Comparison of ENCODE assay signal across 2 cellular contexts in the genomic region with DNA sequence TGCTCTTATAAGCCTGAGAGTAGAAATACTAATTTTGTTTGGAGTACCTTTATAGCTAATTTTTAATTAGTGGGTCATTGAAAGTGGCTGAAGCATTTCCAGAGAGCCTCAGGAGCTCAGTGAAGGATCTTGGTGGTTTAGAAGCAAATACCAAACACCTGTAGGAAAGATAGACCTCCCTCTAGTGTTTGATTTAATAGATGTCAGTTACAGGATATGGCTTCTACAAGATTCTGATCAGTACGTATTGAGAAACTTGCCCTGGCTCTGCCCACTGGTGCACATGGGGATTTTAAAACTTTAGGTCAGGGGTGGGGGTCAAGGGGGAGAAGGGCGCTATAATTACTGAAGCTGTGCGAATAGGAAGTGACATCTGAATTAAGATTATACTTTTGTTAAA.
TF ChIP-seq lines count a peak whose summit lies in the region.

No MANE protein-coding gene starts in this region.

TF ChIP-seq in SK-N-SH treated with all-trans-retinoic acid at 6 μM for 48 hours, 23 proteins besides CTCF, POLR2A, EP300 and RAD21 (continued from another document):
- TF ChIP-seq, protein P1, sequence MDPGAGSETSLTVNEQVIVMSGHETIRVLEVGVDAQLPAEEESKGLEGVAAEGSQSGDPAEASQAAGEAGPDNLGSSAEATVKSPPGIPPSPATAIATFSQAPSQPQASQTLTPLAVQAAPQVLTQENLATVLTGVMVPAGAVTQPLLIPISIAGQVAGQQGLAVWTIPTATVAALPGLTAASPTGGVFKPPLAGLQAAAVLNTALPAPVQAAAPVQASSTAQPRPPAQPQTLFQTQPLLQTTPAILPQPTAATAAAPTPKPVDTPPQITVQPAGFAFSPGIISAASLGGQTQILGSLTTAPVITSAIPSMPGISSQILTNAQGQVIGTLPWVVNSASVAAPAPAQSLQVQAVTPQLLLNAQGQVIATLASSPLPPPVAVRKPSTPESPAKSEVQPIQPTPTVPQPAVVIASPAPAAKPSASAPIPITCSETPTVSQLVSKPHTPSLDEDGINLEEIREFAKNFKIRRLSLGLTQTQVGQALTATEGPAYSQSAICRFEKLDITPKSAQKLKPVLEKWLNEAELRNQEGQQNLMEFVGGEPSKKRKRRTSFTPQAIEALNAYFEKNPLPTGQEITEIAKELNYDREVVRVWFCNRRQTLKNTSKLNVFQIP (CRISPR knock-in tag; IDR thresholded peaks at IDR 0.05; ENCODE audit: borderline replicate concordance, low read depth) = no peak
- TF ChIP-seq ZFP30 (CRISPR knock-in tag; IDR thresholded peaks at IDR 0.05) (no peak), RARB (CRISPR knock-in tag; IDR thresholded peaks at IDR 0.05) (no peak), ARNTL (CRISPR knock-in tag; IDR thresholded peaks at IDR 0.05; ENCODE audit: borderline replicate concordance, low read depth) (no peak), ISL1 (CRISPR knock-in tag; IDR thresholded peaks at IDR 0.05) (no peak)
- TF ChIP-seq, protein P2, sequence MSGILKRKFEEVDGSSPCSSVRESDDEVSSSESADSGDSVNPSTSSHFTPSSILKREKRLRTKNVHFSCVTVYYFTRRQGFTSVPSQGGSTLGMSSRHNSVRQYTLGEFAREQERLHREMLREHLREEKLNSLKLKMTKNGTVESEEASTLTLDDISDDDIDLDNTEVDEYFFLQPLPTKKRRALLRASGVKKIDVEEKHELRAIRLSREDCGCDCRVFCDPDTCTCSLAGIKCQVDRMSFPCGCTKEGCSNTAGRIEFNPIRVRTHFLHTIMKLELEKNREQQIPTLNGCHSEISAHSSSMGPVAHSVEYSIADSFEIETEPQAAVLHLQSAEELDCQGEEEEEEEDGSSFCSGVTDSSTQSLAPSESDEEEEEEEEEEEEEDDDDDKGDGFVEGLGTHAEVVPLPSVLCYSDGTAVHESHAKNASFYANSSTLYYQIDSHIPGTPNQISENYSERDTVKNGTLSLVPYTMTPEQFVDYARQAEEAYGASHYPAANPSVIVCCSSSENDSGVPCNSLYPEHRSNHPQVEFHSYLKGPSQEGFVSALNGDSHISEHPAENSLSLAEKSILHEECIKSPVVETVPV (CRISPR knock-in tag; IDR thresholded peaks at IDR 0.05) = no peak

TF ChIP-seq in SK-N-SH, 30 proteins besides CTCF, POLR2A, EP300 and RAD21 (continued from another document):
- TF ChIP-seq, protein P3, sequence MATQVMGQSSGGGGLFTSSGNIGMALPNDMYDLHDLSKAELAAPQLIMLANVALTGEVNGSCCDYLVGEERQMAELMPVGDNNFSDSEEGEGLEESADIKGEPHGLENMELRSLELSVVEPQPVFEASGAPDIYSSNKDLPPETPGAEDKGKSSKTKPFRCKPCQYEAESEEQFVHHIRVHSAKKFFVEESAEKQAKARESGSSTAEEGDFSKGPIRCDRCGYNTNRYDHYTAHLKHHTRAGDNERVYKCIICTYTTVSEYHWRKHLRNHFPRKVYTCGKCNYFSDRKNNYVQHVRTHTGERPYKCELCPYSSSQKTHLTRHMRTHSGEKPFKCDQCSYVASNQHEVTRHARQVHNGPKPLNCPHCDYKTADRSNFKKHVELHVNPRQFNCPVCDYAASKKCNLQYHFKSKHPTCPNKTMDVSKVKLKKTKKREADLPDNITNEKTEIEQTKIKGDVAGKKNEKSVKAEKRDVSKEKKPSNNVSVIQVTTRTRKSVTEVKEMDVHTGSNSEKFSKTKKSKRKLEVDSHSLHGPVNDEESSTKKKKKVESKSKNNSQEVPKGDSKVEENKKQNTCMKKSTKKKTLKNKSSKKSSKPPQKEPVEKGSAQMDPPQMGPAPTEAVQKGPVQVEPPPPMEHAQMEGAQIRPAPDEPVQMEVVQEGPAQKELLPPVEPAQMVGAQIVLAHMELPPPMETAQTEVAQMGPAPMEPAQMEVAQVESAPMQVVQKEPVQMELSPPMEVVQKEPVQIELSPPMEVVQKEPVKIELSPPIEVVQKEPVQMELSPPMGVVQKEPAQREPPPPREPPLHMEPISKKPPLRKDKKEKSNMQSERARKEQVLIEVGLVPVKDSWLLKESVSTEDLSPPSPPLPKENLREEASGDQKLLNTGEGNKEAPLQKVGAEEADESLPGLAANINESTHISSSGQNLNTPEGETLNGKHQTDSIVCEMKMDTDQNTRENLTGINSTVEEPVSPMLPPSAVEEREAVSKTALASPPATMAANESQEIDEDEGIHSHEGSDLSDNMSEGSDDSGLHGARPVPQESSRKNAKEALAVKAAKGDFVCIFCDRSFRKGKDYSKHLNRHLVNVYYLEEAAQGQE (IDR thresholded peaks at IDR 0.05; ENCODE audit: low read depth, low read length) = no peak
- TF ChIP-seq FOXM1 (IDR thresholded peaks at IDR 0.05; ENCODE audit: low read depth) (no peak), RCOR1 (IDR thresholded peaks at IDR 0.05; ENCODE audit: low read length) (no peak), MXI1 (IDR thresholded peaks at IDR 0.05; ENCODE audit: low read depth, low read length) (no peak)
